13 cellular contexts compared by ENCODE assay signal in the genomic region with DNA sequence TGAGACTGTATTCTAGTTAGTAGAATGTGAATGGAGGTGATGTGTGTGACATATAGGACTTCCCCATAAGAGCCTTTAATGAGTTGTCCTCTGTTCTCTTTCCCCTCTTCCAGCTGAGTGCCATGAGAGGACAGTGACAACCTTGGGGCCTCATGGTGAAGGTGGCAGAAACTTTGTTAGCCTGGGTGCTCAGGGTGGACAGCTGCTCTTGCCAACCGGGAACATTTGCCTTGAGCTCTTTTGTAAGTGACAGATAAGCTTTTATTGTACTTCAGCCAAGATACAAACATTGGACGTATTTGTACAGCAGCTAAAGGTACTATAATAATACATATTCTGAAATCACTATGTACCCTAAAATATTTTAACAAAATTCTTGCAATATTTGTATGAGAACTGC. TPM values are rescaled to one million over a fixed set of nuclear protein-coding genes. Genes with fewer than 3 reads are reported as not detected.
DNase-seq lines count a peak whose midpoint lies in the region; ATAC-seq, FAIRE-seq and TF ChIP-seq lines count a peak whose summit lies in the region.
"Had no signal": no experiment of that assay in that cellular context is flagged by ENCODE, and none has a peak within 500 bp of the region (broad histone marks: within the 10 kb centered on the region; RNA-seq: fewer than 3 reads in every experiment).

No MANE protein-coding gene starts in this region.

- ATAC-seq in lung (ENCODE audit: insufficient read depth, low FRiP score) (no peak), GM21529 (IDR thresholded peaks at IDR 0.05; ENCODE audit: unreplicated experiment) (no peak)
- ATAC-seq: CD8-positive, alpha-beta T cell had no signal

- no peaks in the 10 kb centered on the region for H3K27me3 ChIP-seq in esophagus muscularis mucosa
- no peaks in the 10 kb centered on the region for H3K27me3 ChIP-seq in lung (ENCODE audit: control insufficient read depth, insufficient read depth)
- no peaks in the 10 kb centered on the region for H3K27me3 ChIP-seq in thyroid gland

- peaks cover 13% of the 10 kb centered on the region for H3K36me3 ChIP-seq in SK-N-MC (ENCODE audit: insufficient read depth, low read length)
- H3K36me3 ChIP-seq in esophagus muscularis mucosa, result peaks cover 0 to 8% (median 0%) of the 10 kb centered on the region in 4 donors
- H3K36me3 ChIP-seq in lung (ENCODE audit: control insufficient read depth in 2 of 2, insufficient read depth in 2 of 2, low read length in 2 of 2), result no peaks in the 10 kb centered on the region
- no peaks in the 10 kb centered on the region for H3K36me3 ChIP-seq in thyroid gland
- H3K36me3 ChIP-seq: WERI-Rb-1 had no signal

- peaks cover 24 to 63% (median 58%) of the 10 kb centered on the region in 4 donors for H3K4me1 ChIP-seq in esophagus muscularis mucosa
- peaks cover 3 to 5% of the 10 kb centered on the region in 2 donors for H3K4me1 ChIP-seq in lung (ENCODE audit: control insufficient read depth in 2 of 2, insufficient read depth in 2 of 2, low read length in 2 of 2)
- H3K4me1 ChIP-seq in thyroid gland, result peaks cover 8 to 26% of the 10 kb centered on the region in 2 donors

- H3K9ac ChIP-seq in SK-N-MC (ENCODE audit: insufficient read length), result no peak overlapping the region

- no peak for TF ChIP-seq CTCF in esophagus muscularis mucosa (IDR thresholded peaks at IDR 0.05)
- no peak for TF ChIP-seq CTCF in lung (IDR thresholded peaks at IDR 0.05; ENCODE audit: control extremely low read depth, extremely low read depth)
- TF ChIP-seq CTCF in thyroid gland (IDR thresholded peaks at IDR 0.05), result no peak
- TF ChIP-seq CTCF in D721Med (IDR thresholded peaks at IDR 0.05; ENCODE audit: insufficient read depth, missing control alignments), result no peak

- TF ChIP-seq EP300 in esophagus muscularis mucosa (IDR thresholded peaks at IDR 0.05), result no peak

- DNase-seq in SK-N-MC (ENCODE audit: low read depth, low spot score) (no peak), esophagus muscularis mucosa (ENCODE audit: extremely low spot score) (no peak), lung (ENCODE audit: low spot score) (no peak), thyroid gland (no peak), D721Med (ENCODE audit: insufficient read length, low spot score) (no peak), NCI-H774 (lab: John Stamatoyannopoulos, UW) (no peak)
- DNase-seq: CD8-positive, alpha-beta T cell; NCI-H2171; stimulated activated CD4-positive, alpha-beta T cell treated with anti-CD3 and anti-CD28 coated beads, Interleukin-2, amount 100 ng/mL, for 48 hours; WERI-Rb-1 had no signal

- H3K27ac ChIP-seq in SK-N-MC (peak overlapping the region; percentile 99), esophagus muscularis mucosa (replicated peaks in 1 of 4) (peak overlapping the region; percentile 74 to 85 (median 82)), lung (ENCODE audit: low read depth in 1 of 2, low read length in 1 of 2) (peak overlapping the region; percentile 72 to 82), thyroid gland (peak overlapping the region; percentile 11 to 66 (median 57))
- H3K27ac ChIP-seq: WERI-Rb-1 had no signal

- no peaks in the 10 kb centered on the region for H3K9me3 ChIP-seq in SK-N-MC (ENCODE audit: low read depth, low read length)
- no peaks in the 10 kb centered on the region for H3K9me3 ChIP-seq in esophagus muscularis mucosa
- H3K9me3 ChIP-seq in lung (ENCODE audit: control insufficient read depth in 2 of 2, insufficient read depth in 1 of 2, low read length in 1 of 2), result peaks cover 0 to 2% of the 10 kb centered on the region in 2 donors
- no peaks in the 10 kb centered on the region for H3K9me3 ChIP-seq in thyroid gland

- intact Hi-C loops in esophagus muscularis mucosa (cut with DNase I) (loop anchor here (10.0 kb wide), 2 partner anchors 291 to 511 kb away; no protein-coding TSS in a partner anchor), thyroid gland (cut with DNase I) (no loop called here)

- FAIRE-seq in D721Med (lab: Jason Lieb, UNC), result no peak
- FAIRE-seq: GM12891 had no signal

- no peak for TF ChIP-seq POLR2A in esophagus muscularis mucosa (IDR thresholded peaks at IDR 0.05; ENCODE audit: low read depth)
- no peak for TF ChIP-seq POLR2A in thyroid gland (IDR thresholded peaks at IDR 0.05)

- H3K4me3 ChIP-seq in SK-N-MC, result peak overlapping the region; percentile 66
- no peak overlapping the region for H3K4me3 ChIP-seq in esophagus muscularis mucosa
- H3K4me3 ChIP-seq in lung, result no peak overlapping the region
- H3K4me3 ChIP-seq in thyroid gland (replicated peaks in 1 of 3), result no peak overlapping the region

- 36% methylated on average over 2 of the region's 2 CpGs for WGBS in esophagus muscularis mucosa
- WGBS in lung, 2 donors, result 57 to 69% methylated on average over 2 of the region's 2 CpGs
- WGBS in thyroid gland, 2 donors, result 87 to 94% methylated on average over 2 of the region's 2 CpGs

RNA-seq across cellular contexts. Expression of gene PLET1, which starts 33.0 kb away (rescaled TPM):
- not detected for total RNA-seq in esophagus muscularis mucosa
- total RNA-seq in lung, result not detected
- not detected for polyA plus RNA-seq in lung
- total RNA-seq in thyroid gland, result not detected
- total RNA-seq: CD8-positive, alpha-beta T cell; HT1080 had no signal
